ENCODE assay signal across 26 cellular contexts in the genomic region with DNA sequence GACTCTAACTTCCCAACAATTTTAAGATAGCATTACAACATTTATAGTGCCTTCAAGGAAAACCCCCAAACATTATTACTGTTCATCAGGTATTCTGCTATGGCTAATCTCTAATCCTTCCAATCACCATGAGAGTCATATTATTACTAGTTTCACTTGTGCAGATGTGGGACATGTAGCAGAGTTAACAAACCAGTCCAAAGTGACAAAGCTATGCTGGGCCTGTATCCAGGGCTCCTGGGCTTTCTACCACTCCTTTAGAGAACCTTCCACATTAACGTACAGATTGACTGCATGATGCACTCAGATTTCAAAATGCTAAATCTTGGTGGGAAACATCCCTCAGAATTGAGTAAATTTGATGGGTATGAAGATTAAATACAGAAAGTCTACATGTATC.
"Had no signal": no experiment of that assay in that cellular context is flagged by ENCODE, and none has a peak within 500 bp of the region (broad histone marks: within the 10 kb centered on the region; RNA-seq: fewer than 3 reads in every experiment).

No MANE protein-coding gene starts in this region.

- H3K4me3 Mint-ChIP-seq: dendritic cell treated with granulocyte-macrophage colony-stimulating factor and Interleukin-4, amounts not matched to agents 40 ng/mL and 50 ng/mL, for 4 days; effector memory CD8-positive, alpha-beta T cell; endodermal cell had no signal

- ATAC-seq: effector memory CD8-positive, alpha-beta T cell; esophagus mucosa; gastrocnemius medialis; heart right ventricle; left colon; left lung; left ventricle myocardium superior; lower lobe of right lung had no signal

- H3K27me3 ChIP-seq: colonic mucosa, esophagus squamous epithelium, gastrocnemius medialis, heart right ventricle, left lung had no signal

- H3K9me3 ChIP-seq: colonic mucosa, esophagus squamous epithelium, gastrocnemius medialis, heart right ventricle, left lung, lower lobe of right lung had no signal

- H3K4me1 ChIP-seq: colonic mucosa, esophagus squamous epithelium, gastrocnemius medialis, left lung, lower lobe of right lung had no signal

- H3K9me3 Mint-ChIP-seq: dendritic cell treated with granulocyte-macrophage colony-stimulating factor and Interleukin-4, amounts not matched to agents 40 ng/mL and 50 ng/mL, for 4 days; effector memory CD8-positive, alpha-beta T cell; endodermal cell had no signal

- H3K27ac ChIP-seq: colonic mucosa, epithelial cell of prostate, esophagus squamous epithelium, gastrocnemius medialis, heart right ventricle, left lung, lower lobe of right lung had no signal

- DNase-seq: colonic mucosa; cortex of kidney; effector CD8-positive, alpha-beta T cell; effector memory CD8-positive, alpha-beta T cell; endodermal cell; erythroblast; esophagus squamous epithelium; foreskin fibroblast; foreskin melanocyte; gastrocnemius medialis; glutamatergic neuron; head of caudate nucleus; heart right ventricle; hippocampal formation; islet precursor cell; kidney; kidney glomerular epithelial cell; left colon; left lung; left ventricle myocardium superior; lower lobe of right lung; mesenchymal stem cell; midbrain had no signal

- H3K27me3 Mint-ChIP-seq: dendritic cell treated with granulocyte-macrophage colony-stimulating factor and Interleukin-4, amounts not matched to agents 40 ng/mL and 50 ng/mL, for 4 days; effector memory CD8-positive, alpha-beta T cell had no signal

- H3K4me1 Mint-ChIP-seq: endodermal cell had no signal

- H3K4me3 ChIP-seq: colonic mucosa, esophagus squamous epithelium, gastrocnemius medialis, heart right ventricle, left lung, lower lobe of right lung had no signal

- H3K27ac Mint-ChIP-seq: dendritic cell treated with granulocyte-macrophage colony-stimulating factor and Interleukin-4, amounts not matched to agents 40 ng/mL and 50 ng/mL, for 4 days; endodermal cell had no signal
